1 cellular context compared by ENCODE assay signal in genomic region chr10:116660860-116661259, GRCh38.
TF ChIP-seq lines count a peak whose summit lies in the region.

No MANE protein-coding gene starts in this region.

TF ChIP-seq in GM23338, 12 proteins besides CTCF, POLR2A, EP300 and RAD21 (continued from another document):
- TF ChIP-seq ZNF462 (CRISPR knock-in tag; IDR thresholded peaks at IDR 0.05), result no peak
- TF ChIP-seq EZH2phosphoT487 (IDR thresholded peaks at IDR 0.05; ENCODE audit: unreplicated experiment), result no peak
- no peak for TF ChIP-seq JUNB (IDR thresholded peaks at IDR 0.05; ENCODE audit: unreplicated experiment)
